ENCODE assay signal across 9 cellular contexts in the genomic region with DNA sequence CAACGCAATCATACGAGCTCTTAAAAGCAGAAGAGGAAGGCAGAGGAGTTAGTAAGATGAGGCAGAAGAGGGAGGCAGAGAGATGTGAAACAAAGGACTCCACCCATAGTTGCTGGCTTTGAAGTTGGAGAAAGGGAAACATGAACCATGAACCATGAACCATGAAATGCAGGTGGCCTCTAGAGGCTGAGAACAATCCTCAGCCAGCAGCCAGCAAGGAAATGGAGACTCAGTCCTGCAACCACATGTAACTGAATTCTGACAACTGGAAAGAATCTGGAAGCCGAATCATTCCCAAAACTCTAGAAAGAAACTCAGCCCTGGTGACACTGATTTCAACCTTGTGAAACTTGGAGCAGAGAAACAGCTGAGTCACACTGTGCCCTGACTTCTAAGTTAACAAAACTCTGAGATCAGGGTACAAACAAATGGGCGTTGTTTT. TPM values are rescaled to one million over a fixed set of nuclear protein-coding genes. Genes with fewer than 3 reads are reported as not detected.
DNase-seq lines count a peak whose midpoint lies in the region; ATAC-seq and TF ChIP-seq lines count a peak whose summit lies in the region.
"Had no signal": no experiment of that assay in that cellular context is flagged by ENCODE, and none has a peak within 500 bp of the region (broad histone marks: within the 10 kb centered on the region; RNA-seq: fewer than 3 reads in every experiment).

No MANE protein-coding gene starts in this region.

- intact Hi-C loops in left ventricle myocardium superior (cut with micrococcal nuclease) (no loop called here), sciatic nerve (cut with DNase I) (no loop called here)

- no peak for TF ChIP-seq CTCF in right atrium auricular region (IDR thresholded peaks at IDR 0.05)
- no peak for TF ChIP-seq CTCF in BE2C (IDR thresholded peaks at IDR 0.05; ENCODE audit: low read depth, low read length)

- H3K27ac ChIP-seq in right atrium auricular region (peak overlapping the region in 1 of 2 donors; percentile 36), caudate nucleus (ENCODE audit: low read depth, low read length) (peak overlapping the region; percentile 61)

- no peak for DNase-seq in left ventricle myocardium superior
- DNase-seq in right atrium auricular region (ENCODE audit: low spot score), result no peak
- peak; percentile 71 for DNase-seq in HCEC 1CT
- peak; percentile 95 for DNase-seq in NAMALWA (ENCODE audit: low spot score)
- DNase-seq in caudate nucleus (lab: John Stamatoyannopoulos, UW), result peak in 2 of 61 donors; percentile 14 to 18
- no peak for DNase-seq in sciatic nerve (ENCODE audit: low spot score)
- DNase-seq in BE2C, result no peak
- DNase-seq in stimulated activated CD8-positive, alpha-beta memory T cell treated with anti-CD3 and anti-CD28 coated beads, Interleukin-4, amount 100 ng/mL, for 48 hours, result no peak
- DNase-seq: heart right ventricle had no signal

- H3K4me3 ChIP-seq in right atrium auricular region (no peak overlapping the region), BE2C (ENCODE audit: low read depth, low read length) (no peak overlapping the region)
- H3K4me3 ChIP-seq: heart right ventricle had no signal

- peaks cover 0 to 15% of the 10 kb centered on the region in 2 donors for H3K4me1 ChIP-seq in right atrium auricular region
- H3K4me1 ChIP-seq in BE2C, result no peaks in the 10 kb centered on the region; the same call in 1 of the 2 replicates

- H3K27me3 ChIP-seq in right atrium auricular region (no peaks in the 10 kb centered on the region), BE2C (no peaks in the 10 kb centered on the region)
- H3K27me3 ChIP-seq: heart right ventricle had no signal

- H3K9me3 ChIP-seq in right atrium auricular region (no peaks in the 10 kb centered on the region), BE2C (no peaks in the 10 kb centered on the region)

- H3K36me3 ChIP-seq in right atrium auricular region, result no peaks in the 10 kb centered on the region
- no peaks in the 10 kb centered on the region for H3K36me3 ChIP-seq in BE2C
- H3K36me3 ChIP-seq: heart right ventricle had no signal

- peak; percentile 51 for ATAC-seq in left ventricle myocardium superior
- peak; percentile 20 for ATAC-seq in sciatic nerve

RNA-seq across cellular contexts. Expression of gene DIPK1A, which starts 10.1 kb away (rescaled TPM):
- 7.3 TPM for total RNA-seq in left ventricle myocardium superior
- 1 to 10 TPM; 5.9 to 7.9 TPM for total RNA-seq in right atrium auricular region
- total RNA-seq in sciatic nerve, result 6.6 TPM
- polyA plus RNA-seq in BE2C (2012; ENCODE audit: insufficient read depth, insufficient read length, low read depth), result 1.4 TPM

Comparison
In these comparisons a context has a peak if more than half of its experiments do, and no peak if none do; other contexts are left out.
1. DNase-seq: peak in HCEC 1CT (single experiment) and NAMALWA (single experiment); none in left ventricle myocardium superior (single experiment), right atrium auricular region (single experiment), sciatic nerve (single experiment), BE2C (single experiment) and stimulated activated CD8-positive, alpha-beta memory T cell treated with anti-CD3 and anti-CD28 coated beads, Interleukin-4, amount 100 ng/mL, for 48 hours (single experiment).